1 cellular context compared by ENCODE assay signal in genomic region chr9:3441197-3441816, GRCh38.
TF ChIP-seq lines count a peak whose summit lies in the region.

No MANE protein-coding gene starts in this region.

TF ChIP-seq in GM23338, 12 proteins besides CTCF, POLR2A, EP300 and RAD21 (continued from another document):
- no peak for TF ChIP-seq ETS1 (IDR thresholded peaks at IDR 0.05)
- no peak for TF ChIP-seq EZH2phosphoT487 (IDR thresholded peaks at IDR 0.05; ENCODE audit: unreplicated experiment)
- TF ChIP-seq JUNB (IDR thresholded peaks at IDR 0.05; ENCODE audit: unreplicated experiment) = no peak
- TF ChIP-seq NANOG (IDR thresholded peaks at IDR 0.05; ENCODE audit: borderline replicate concordance) = no peak
- no peak for TF ChIP-seq CREB1 (CRISPR knock-in tag; IDR thresholded peaks at IDR 0.05; ENCODE audit: low read depth)
- no peak for TF ChIP-seq ZNF114 (CRISPR knock-in tag; IDR thresholded peaks at IDR 0.05)
- TF ChIP-seq EZH2 (IDR thresholded peaks at IDR 0.05; ENCODE audit: low read depth, unreplicated experiment) = no peak
- TF ChIP-seq POLR2AphosphoS5 (IDR thresholded peaks at IDR 0.05; ENCODE audit: low read depth) = no peak
- no peak for TF ChIP-seq STAT1 (IDR thresholded peaks at IDR 0.05; ENCODE audit: unreplicated experiment)
